21 cellular contexts compared by ENCODE assay signal in genomic region chr19:35059799-35060091, GRCh38. TPM values are rescaled to one million over a fixed set of nuclear protein-coding genes. Genes with fewer than 3 reads are reported as not detected.
DNase-seq lines count a peak whose midpoint lies in the region; ATAC-seq and TF ChIP-seq lines count a peak whose summit lies in the region.
"Had no signal": no experiment of that assay in that cellular context is flagged by ENCODE, and none has a peak within 500 bp of the region (broad histone marks: within the 10 kb centered on the region; RNA-seq: fewer than 3 reads in every experiment).

No MANE protein-coding gene starts in this region.

- no peak overlapping the region for H3K27ac Mint-ChIP-seq in natural killer cell treated with Interleukin-12 subunit alpha and Interleukin-12 subunit beta and Interleukin-15 and Interleukin-18, amount 100 ng/mL, for 72 hours
- H3K27ac Mint-ChIP-seq in natural killer cell (no peak overlapping the region), neural progenitor cell (no peak overlapping the region)
- H3K27ac Mint-ChIP-seq in stimulated activated memory B cell treated with anti-CD40 and anti-IgM and Interleukin-4, amounts not matched to agents 10 μg/mL and 1 μg/mL and 100 μg/mL, for 72 hours = no peak overlapping the region
- H3K27ac Mint-ChIP-seq: CD14-positive monocyte; CD4-positive, alpha-beta T cell had no signal

- no peaks in the 10 kb centered on the region for H3K36me3 Mint-ChIP-seq in natural killer cell treated with Interleukin-12 subunit alpha and Interleukin-12 subunit beta and Interleukin-15 and Interleukin-18, amount 100 ng/mL, for 72 hours
- no peaks in the 10 kb centered on the region for H3K36me3 Mint-ChIP-seq in natural killer cell
- H3K36me3 Mint-ChIP-seq in stimulated activated memory B cell treated with anti-CD40 and anti-IgM and Interleukin-4, amounts not matched to agents 10 μg/mL and 1 μg/mL and 100 μg/mL, for 72 hours = no peaks in the 10 kb centered on the region
- H3K36me3 Mint-ChIP-seq in neural progenitor cell = no peaks in the 10 kb centered on the region
- H3K36me3 Mint-ChIP-seq: CD14-positive monocyte had no signal

- no peak overlapping the region for H3K4me2 ChIP-seq in neural progenitor cell
- H3K4me2 ChIP-seq: A549; BLaER1 treated with 17β-estradiol and CSF1 and Interleukin-3, amounts not matched to agents 10 nM and 100 nM had no signal

- no peak for DNase-seq in natural killer cell treated with Interleukin-12 subunit alpha and Interleukin-12 subunit beta and Interleukin-15 and Interleukin-18, amount 100 ng/mL, for 72 hours (ENCODE audit: low spot score)
- DNase-seq in natural killer cell (no peak), right lobe of liver (no peak), neural progenitor cell (ENCODE audit: low spot score) (no peak)
- DNase-seq in stimulated activated CD8-positive, alpha-beta memory T cell treated with anti-CD3 and anti-CD28 coated beads, Interleukin-4, amount 100 ng/mL, for 48 hours = no peak
- DNase-seq: 8988T; ACHN; AML-193; BE2C; Calu3; CD4-positive, alpha-beta T cell; COR-L47; DMS53; DND-41; GOT3; HCEC 1CT had no signal

- peaks cover 0 to 6% (median 0%) of the 10 kb centered on the region in 4 donors for H3K4me1 ChIP-seq in right lobe of liver
- peaks cover 6% of the 10 kb centered on the region for H3K4me1 ChIP-seq in neural progenitor cell
- H3K4me1 ChIP-seq: BE2C had no signal

- TF ChIP-seq CTCF in natural killer cell (IDR thresholded peaks at IDR 0.05) (no peak), right lobe of liver (IDR thresholded peaks at IDR 0.05) (no peak), neural progenitor cell (IDR thresholded peaks at IDR 0.05) (no peak)

- no CpG with 5 or more reads among the region's 15 CpGs for WGBS in right lobe of liver (ENCODE audit: insufficient coverage, low coverage, low lambda C conversion rate, missing lambda C conversion rate)

- no peaks in the 10 kb centered on the region for H3K27me3 ChIP-seq in right lobe of liver
- peaks cover 17% of the 10 kb centered on the region for H3K27me3 ChIP-seq in neural progenitor cell
- H3K27me3 ChIP-seq: BLaER1 treated with 17β-estradiol and CSF1 and Interleukin-3, amounts not matched to agents 10 nM and 100 nM had no signal

- H3K27ac ChIP-seq in right lobe of liver (no peak overlapping the region), neural progenitor cell (no peak overlapping the region)
- H3K27ac ChIP-seq: A549; BLaER1 treated with 17β-estradiol and CSF1 and Interleukin-3, amounts not matched to agents 10 nM and 100 nM had no signal

- intact Hi-C loops in natural killer cell (cut with micrococcal nuclease) (no loop called here), right lobe of liver (cut with DNase I) (no loop called here)

- H3K79me2 ChIP-seq in neural progenitor cell (ENCODE audit: low read depth) = no peaks in the 10 kb centered on the region

- no peak overlapping the region for H3K9ac ChIP-seq in neural progenitor cell
- H3K9ac ChIP-seq: BLaER1 treated with 17β-estradiol and CSF1 and Interleukin-3, amounts not matched to agents 10 nM and 100 nM had no signal

- peaks cover 9% of the 10 kb centered on the region for H3F3A ChIP-seq in neural progenitor cell (ENCODE audit: low read depth)

- H3K4me1 Mint-ChIP-seq in natural killer cell treated with Interleukin-12 subunit alpha and Interleukin-12 subunit beta and Interleukin-15 and Interleukin-18, amount 100 ng/mL, for 72 hours (ENCODE audit: low read depth in 2 of 2) = no peaks in the 10 kb centered on the region
- no peaks in the 10 kb centered on the region for H3K4me1 Mint-ChIP-seq in natural killer cell
- H3K4me1 Mint-ChIP-seq in stimulated activated memory B cell treated with anti-CD40 and anti-IgM and Interleukin-4, amounts not matched to agents 10 μg/mL and 1 μg/mL and 100 μg/mL, for 72 hours = no peaks in the 10 kb centered on the region
- peaks cover 5% of the 10 kb centered on the region for H3K4me1 Mint-ChIP-seq in neural progenitor cell
- H3K4me1 Mint-ChIP-seq: CD14-positive monocyte had no signal

- H3K9me3 ChIP-seq in right lobe of liver (no peaks in the 10 kb centered on the region), neural progenitor cell (ENCODE audit: low read depth) (no peaks in the 10 kb centered on the region)
- H3K9me3 ChIP-seq: A549; BE2C; BLaER1 treated with 17β-estradiol and CSF1 and Interleukin-3, amounts not matched to agents 10 nM and 100 nM had no signal

- no peak overlapping the region for H2AFZ ChIP-seq in neural progenitor cell (replicated peaks)

- H3K36me3 ChIP-seq in right lobe of liver = peaks cover 0 to 39% (median 13%) of the 10 kb centered on the region in 4 donors
- no peaks in the 10 kb centered on the region for H3K36me3 ChIP-seq in neural progenitor cell
- H3K36me3 ChIP-seq: BE2C; BLaER1 treated with 17β-estradiol and CSF1 and Interleukin-3, amounts not matched to agents 10 nM and 100 nM had no signal

- no peaks in the 10 kb centered on the region for H4K20me1 ChIP-seq in neural progenitor cell (ENCODE audit: low read depth)
- H4K20me1 ChIP-seq: BLaER1 treated with 17β-estradiol and CSF1 and Interleukin-3, amounts not matched to agents 10 nM and 100 nM had no signal

- TF ChIP-seq POLR2A in right lobe of liver (IDR thresholded peaks at IDR 0.05) = peak; percentile 9

- no peaks in the 10 kb centered on the region for H3K9me3 Mint-ChIP-seq in natural killer cell treated with Interleukin-12 subunit alpha and Interleukin-12 subunit beta and Interleukin-15 and Interleukin-18, amount 100 ng/mL, for 72 hours
- no peaks in the 10 kb centered on the region for H3K9me3 Mint-ChIP-seq in natural killer cell
- no peaks in the 10 kb centered on the region for H3K9me3 Mint-ChIP-seq in stimulated activated memory B cell treated with anti-CD40 and anti-IgM and Interleukin-4, amounts not matched to agents 10 μg/mL and 1 μg/mL and 100 μg/mL, for 72 hours
- H3K9me3 Mint-ChIP-seq in neural progenitor cell = no peaks in the 10 kb centered on the region
- H3K9me3 Mint-ChIP-seq: CD4-positive, alpha-beta T cell had no signal

- peaks cover 10 to 11% of the 10 kb centered on the region in 2 donors for H3K27me3 Mint-ChIP-seq in natural killer cell treated with Interleukin-12 subunit alpha and Interleukin-12 subunit beta and Interleukin-15 and Interleukin-18, amount 100 ng/mL, for 72 hours
- H3K27me3 Mint-ChIP-seq in natural killer cell (ENCODE audit: low read depth in 2 of 2) (peaks cover 10% of the 10 kb centered on the region in 2 donors), neural progenitor cell (ENCODE audit: insufficient read depth, low read depth) (peaks cover 9% of the 10 kb centered on the region)
- H3K27me3 Mint-ChIP-seq in stimulated activated memory B cell treated with anti-CD40 and anti-IgM and Interleukin-4, amounts not matched to agents 10 μg/mL and 1 μg/mL and 100 μg/mL, for 72 hours = no peaks in the 10 kb centered on the region

- H3K4me3 ChIP-seq in right lobe of liver (no peak overlapping the region), neural progenitor cell (no peak overlapping the region)
- H3K4me3 ChIP-seq: A549; BLaER1 treated with 17β-estradiol and CSF1 and Interleukin-3, amounts not matched to agents 10 nM and 100 nM had no signal

- H3K4me3 Mint-ChIP-seq in natural killer cell treated with Interleukin-12 subunit alpha and Interleukin-12 subunit beta and Interleukin-15 and Interleukin-18, amount 100 ng/mL, for 72 hours = no peak overlapping the region
- H3K4me3 Mint-ChIP-seq in natural killer cell = no peak overlapping the region
- H3K4me3 Mint-ChIP-seq in stimulated activated memory B cell treated with anti-CD40 and anti-IgM and Interleukin-4, amounts not matched to agents 10 μg/mL and 1 μg/mL and 100 μg/mL, for 72 hours = no peak overlapping the region
- no peak overlapping the region for H3K4me3 Mint-ChIP-seq in neural progenitor cell
- H3K4me3 Mint-ChIP-seq: CD14-positive monocyte; CD4-positive, alpha-beta T cell had no signal

- peak; percentile 17 to 32 for ATAC-seq in natural killer cell treated with Interleukin-12 subunit alpha and Interleukin-12 subunit beta and Interleukin-15 and Interleukin-18, amount 100 ng/mL, for 72 hours
- ATAC-seq in natural killer cell (no peak), right lobe of liver (peak in 3 of 4 donors; percentile 4 to 22 (median 10)), HG03175 (IDR thresholded peaks at IDR 0.05; ENCODE audit: unreplicated experiment) (no peak)
- peak; percentile 47 for ATAC-seq in stimulated activated memory B cell treated with anti-CD40 and anti-IgM and Interleukin-4, amounts not matched to agents 10 μg/mL and 1 μg/mL and 100 μg/mL, for 72 hours
- ATAC-seq: A549 had no signal

RNA-seq across cellular contexts. Expression of gene HPN, which starts 18.2 kb away (rescaled TPM):
- total RNA-seq in natural killer cell treated with Interleukin-12 subunit alpha and Interleukin-12 subunit beta and Interleukin-15 and Interleukin-18, amount 100 ng/mL, for 72 hours = under 1 TPM in 1 of 2 donors, not detected in 1; 0.31 TPM
- total RNA-seq in natural killer cell = not detected
- total RNA-seq in right lobe of liver = 100 to 1,000 TPM; 285 to 486 (median 374) TPM
- 0.30 and 2.2 TPM in 2 replicates for total RNA-seq in neural progenitor cell (ENCODE audit: low replicate concordance)
- total RNA-seq: CD4-positive, alpha-beta T cell had no signal

RNA-seq across cellular contexts. Expression of gene SCN1B, which starts 29.5 kb away (rescaled TPM):
- total RNA-seq in natural killer cell treated with Interleukin-12 subunit alpha and Interleukin-12 subunit beta and Interleukin-15 and Interleukin-18, amount 100 ng/mL, for 72 hours = under 1 TPM; 0.52 to 0.95 TPM
- total RNA-seq in natural killer cell (1 to 10 TPM in 2 of 3 donors, under 1 TPM in 1; 0.94 to 1.5 (median 1.1) TPM), right lobe of liver (1 to 10 TPM; 2.6 to 4.9 (median 3.6) TPM), neural progenitor cell (ENCODE audit: low replicate concordance) (2.2 and 3.9 TPM in 2 replicates)

RNA-seq across cellular contexts. Expression of gene FXYD3, which starts 55.9 kb away (rescaled TPM):
- total RNA-seq in natural killer cell treated with Interleukin-12 subunit alpha and Interleukin-12 subunit beta and Interleukin-15 and Interleukin-18, amount 100 ng/mL, for 72 hours = not detected
- not detected for total RNA-seq in natural killer cell
- total RNA-seq in right lobe of liver = 1 to 10 TPM in 1 of 6 experiments, not detected in 5; 1.0 TPM
- total RNA-seq in neural progenitor cell (ENCODE audit: low replicate concordance) = not detected in 2 replicates
- total RNA-seq: CD4-positive, alpha-beta T cell had no signal

RNA-seq across cellular contexts. Expression of gene GRAMD1A, which starts 59.6 kb away (rescaled TPM):
- total RNA-seq in natural killer cell treated with Interleukin-12 subunit alpha and Interleukin-12 subunit beta and Interleukin-15 and Interleukin-18, amount 100 ng/mL, for 72 hours = 100 to 1,000 TPM in 1 of 2 donors, 10 to 100 TPM in 1; 57.8 to 106 TPM
- total RNA-seq in natural killer cell = 10 to 100 TPM; 57.6 to 80.3 (median 66.6) TPM
- total RNA-seq in right lobe of liver = 10 to 100 TPM; 10.4 to 34.8 (median 15.4) TPM
- total RNA-seq in neural progenitor cell (ENCODE audit: low replicate concordance) = 27.2 and 51.0 TPM in 2 replicates

Comparison
In these comparisons a context has a peak if more than half of its experiments do, and no peak if none do; other contexts are left out.
1. ATAC-seq: peak in natural killer cell treated with Interleukin-12 subunit alpha and Interleukin-12 subunit beta and Interleukin-15 and Interleukin-18, amount 100 ng/mL, for 72 hours (2 of 2), right lobe of liver (3 of 4) and stimulated activated memory B cell treated with anti-CD40 and anti-IgM and Interleukin-4, amounts not matched to agents 10 μg/mL and 1 μg/mL and 100 μg/mL, for 72 hours (single experiment); none in natural killer cell (0 of 3) and HG03175 (single experiment).
2. RNA of gene HPN, which starts 18.2 kb away (total RNA-seq): 285 to 486 TPM in right lobe of liver; 0.31 TPM in natural killer cell treated with Interleukin-12 subunit alpha and Interleukin-12 subunit beta and Interleukin-15 and Interleukin-18, amount 100 ng/mL, for 72 hours, 0.30 to 2.2 TPM in neural progenitor cell and not detected in natural killer cell; every median in the first group is over 10 times any median in the second.